1 cellular context compared by ENCODE assay signal in the genomic region with DNA sequence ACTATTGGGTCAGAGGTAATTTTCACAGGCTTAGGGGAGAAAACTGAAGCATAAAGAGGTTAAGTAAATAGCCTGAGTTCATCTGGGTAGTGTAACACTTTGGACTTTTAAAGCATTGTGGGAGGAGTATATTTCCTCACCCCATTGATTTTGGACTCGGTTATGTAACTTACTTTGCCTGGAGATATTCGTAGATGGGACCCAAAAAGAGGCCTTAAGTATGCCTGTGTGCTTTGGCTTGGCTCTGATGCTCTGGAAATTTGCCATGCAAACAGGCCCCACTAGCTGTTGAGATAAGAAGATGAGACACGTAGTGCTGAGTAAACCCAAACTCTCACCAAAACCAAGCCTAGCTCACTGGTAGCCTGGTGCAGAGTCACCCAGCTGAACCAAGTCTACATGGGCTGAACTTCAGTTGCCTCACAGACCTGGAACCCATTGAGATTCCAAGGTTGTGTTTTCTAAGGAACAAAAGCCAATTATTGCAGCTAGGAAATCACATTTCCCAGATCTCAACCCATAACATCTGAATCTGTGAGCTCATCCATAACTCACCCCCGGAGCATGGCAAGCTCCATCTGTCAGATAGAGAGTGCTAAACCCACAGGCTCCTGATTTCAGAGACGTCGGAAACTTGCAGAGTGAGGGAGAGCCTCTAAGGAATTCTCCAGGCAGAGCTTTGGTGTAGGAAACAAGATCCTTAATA.
A peak's percentile ranks its signal among the peaks of the same experiment; 100 is the strongest.
TF ChIP-seq lines count a peak whose summit lies in the region.

No MANE protein-coding gene starts in this region.

TF ChIP-seq in HepG2, 621 proteins besides CTCF, POLR2A, EP300 and RAD21 (continued from another document):
- TF ChIP-seq PAXIP1 (CRISPR knock-in tag; conservative IDR thresholded peaks at IDR 0.05), result peak; percentile 37; the same call in 1 of the 2 replicates
- TF ChIP-seq KLF15 (CRISPR knock-in tag; IDR thresholded peaks at IDR 0.05; ENCODE audit: borderline replicate concordance), result no peak
- TF ChIP-seq FOXA3 (CRISPR knock-in tag; IDR thresholded peaks at IDR 0.05), result peak; percentile 45; the same call in 1 of the 2 replicates
- TF ChIP-seq TEF (CRISPR knock-in tag; IDR thresholded peaks at IDR 0.05), result 0 out of 2 replicates have a peak, but pooled peaks have one; percentile 53
- TF ChIP-seq HDAC2 (CRISPR knock-in tag; IDR thresholded peaks at IDR 0.05), result peak; percentile 34; the same call in 1 of the 2 replicates
- peak; percentile 76; the same call in 1 of the 2 replicates for TF ChIP-seq NR2F6 (IDR thresholded peaks at IDR 0.05)
- peak; percentile 9; the same call in 1 of the 2 replicates for TF ChIP-seq NR2F6 (CRISPR knock-in tag; IDR thresholded peaks at IDR 0.05)
- TF ChIP-seq ZNF552 (CRISPR knock-in tag; IDR thresholded peaks at IDR 0.05; ENCODE audit: borderline replicate concordance), result no peak
- TF ChIP-seq ZNF781 (CRISPR knock-in tag; IDR thresholded peaks at IDR 0.05; ENCODE audit: borderline replicate concordance, not compliant biosample characterization), result no peak
- TF ChIP-seq RXRB (CRISPR knock-in tag; IDR thresholded peaks at IDR 0.05; ENCODE audit: borderline replicate concordance), result peak; percentile 45; the same call in 1 of the 2 replicates
- TF ChIP-seq RARA (CRISPR knock-in tag; IDR thresholded peaks at IDR 0.05), result peak; percentile 44; the same call in 1 of the 2 replicates
- no peak for TF ChIP-seq NONO (IDR thresholded peaks at IDR 0.05)
- TF ChIP-seq NONO (CRISPR knock-in tag; conservative IDR thresholded peaks at IDR 0.05), result 0 out of 2 replicates have a peak, but pooled peaks have one; percentile 15
- TF ChIP-seq SALL2 (CRISPR knock-in tag; IDR thresholded peaks at IDR 0.05), result no peak
- TF ChIP-seq HNF4A (CRISPR knock-in tag; IDR thresholded peaks at IDR 0.05), result peak; percentile 70
- TF ChIP-seq KAT7 (CRISPR knock-in tag; IDR thresholded peaks at IDR 0.05; ENCODE audit: borderline replicate concordance), result no peak
- no peak for TF ChIP-seq ZBTB3 (CRISPR knock-in tag; IDR thresholded peaks at IDR 0.05; ENCODE audit: borderline replicate concordance, low read depth)
- TF ChIP-seq, protein P1, sequence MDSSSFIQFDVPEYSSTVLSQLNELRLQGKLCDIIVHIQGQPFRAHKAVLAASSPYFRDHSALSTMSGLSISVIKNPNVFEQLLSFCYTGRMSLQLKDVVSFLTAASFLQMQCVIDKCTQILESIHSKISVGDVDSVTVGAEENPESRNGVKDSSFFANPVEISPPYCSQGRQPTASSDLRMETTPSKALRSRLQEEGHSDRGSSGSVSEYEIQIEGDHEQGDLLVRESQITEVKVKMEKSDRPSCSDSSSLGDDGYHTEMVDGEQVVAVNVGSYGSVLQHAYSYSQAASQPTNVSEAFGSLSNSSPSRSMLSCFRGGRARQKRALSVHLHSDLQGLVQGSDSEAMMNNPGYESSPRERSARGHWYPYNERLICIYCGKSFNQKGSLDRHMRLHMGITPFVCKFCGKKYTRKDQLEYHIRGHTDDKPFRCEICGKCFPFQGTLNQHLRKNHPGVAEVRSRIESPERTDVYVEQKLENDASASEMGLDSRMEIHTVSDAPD (CRISPR knock-in tag; IDR thresholded peaks at IDR 0.05), result peak; percentile 80
- peak; percentile 41; the same call in 1 of the 2 replicates for TF ChIP-seq NR2C2 (CRISPR knock-in tag; IDR thresholded peaks at IDR 0.05; ENCODE audit: borderline replicate concordance)
- 0 out of 2 replicates have a peak, but pooled peaks have one; percentile 35 for TF ChIP-seq CEBPB (IDR thresholded peaks at IDR 0.05; ENCODE audit: borderline replicate concordance, low read depth, low read length)
- no peak for TF ChIP-seq ZBTB20 (CRISPR knock-in tag; IDR thresholded peaks at IDR 0.05; ENCODE audit: borderline replicate concordance, low read depth)
- peak; percentile 75 for TF ChIP-seq ONECUT2 (CRISPR knock-in tag; IDR thresholded peaks at IDR 0.05)
